In the genomic region with DNA sequence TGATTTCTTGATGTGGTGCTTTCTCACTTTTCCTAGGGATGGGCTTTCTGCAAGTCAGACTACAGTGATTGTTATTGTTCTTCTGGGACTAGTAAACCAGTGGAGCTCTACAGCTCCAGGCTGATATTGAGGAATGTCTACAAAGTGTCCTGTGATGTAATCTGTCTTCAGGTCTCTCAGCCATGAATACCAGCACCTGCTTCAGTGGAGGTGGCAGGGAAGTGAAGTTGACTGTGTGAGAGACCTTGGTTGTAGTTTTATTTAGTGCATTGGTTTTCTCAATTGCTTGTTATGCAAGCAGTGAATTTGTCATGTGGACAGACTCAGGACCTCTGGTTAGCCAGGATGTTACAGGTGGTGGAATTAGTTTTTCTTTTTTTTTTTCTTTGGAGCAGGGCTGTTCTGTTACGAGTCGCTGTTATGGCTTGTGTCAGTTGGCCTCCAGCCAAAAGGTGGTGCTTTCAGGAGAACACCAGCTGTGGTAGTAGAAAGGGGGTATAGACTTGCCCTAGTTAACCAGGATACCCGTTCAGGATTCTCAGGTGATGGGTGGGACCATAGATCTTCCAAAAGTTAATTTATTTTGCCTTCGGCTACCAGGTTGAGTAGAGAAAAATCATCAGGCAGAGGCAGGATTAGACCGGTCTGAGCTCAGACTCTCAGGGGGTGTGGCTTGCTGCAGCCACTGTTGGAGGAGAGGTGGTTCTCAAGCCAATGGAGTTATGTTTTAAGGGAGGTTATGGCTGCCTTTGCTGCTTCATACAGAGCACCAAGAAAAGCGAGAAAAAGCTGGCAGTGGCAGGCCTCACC, we compare ENCODE assay signal across 12 cellular contexts. TPM values are rescaled to one million over a fixed set of nuclear protein-coding genes. Genes with fewer than 3 reads are reported as not detected.
A peak's percentile ranks its signal among the peaks of the same experiment; 100 is the strongest.
DNase-seq lines count a peak whose midpoint lies in the region; ATAC-seq and TF ChIP-seq lines count a peak whose summit lies in the region.
"Had no signal": no experiment of that assay in that cellular context is flagged by ENCODE, and none has a peak within 500 bp of the region (broad histone marks: within the 10 kb centered on the region; RNA-seq: fewer than 3 reads in every experiment).

No MANE protein-coding gene starts in this region.

- no peaks in the 10 kb centered on the region for H3K4me1 ChIP-seq in body of pancreas
- H3K4me1 ChIP-seq in trophoblast cell (ENCODE audit: control insufficient read depth in 1 of 2, insufficient read depth in 2 of 2, low read length in 2 of 2) = peaks cover 6 to 8% of the 10 kb centered on the region in 2 experiments
- H3K4me1 ChIP-seq in left lung = no peaks in the 10 kb centered on the region

- H3K9ac ChIP-seq in trophoblast cell (ENCODE audit: low read length) = no peak overlapping the region

- no peak overlapping the region for H4K12ac ChIP-seq in trophoblast cell (ENCODE audit: low read depth, low read length)

- POLR2A ChIA-PET in HEK293T (lab: Yijun Ruan, JAX) = interaction anchor here (1.5 kb wide), 1 partner anchor 12 kb away, joined by 12 read pairs; the partner anchor contains the start of gene ZNF675

- no peak overlapping the region for H2BK5ac ChIP-seq in trophoblast cell (ENCODE audit: low read depth, low read length, poor library complexity)

- CTCF ChIA-PET in HEK293T (lab: Yijun Ruan, JAX) = no interaction called here

- no peaks in the 10 kb centered on the region for H3K79me1 ChIP-seq in trophoblast cell (ENCODE audit: low read length)

- intact Hi-C loops in body of pancreas (cut with DNase I) = no loop called here
- intact Hi-C loops in left lung (cut with DNase I) = no loop called here

- no peak overlapping the region for H3K14ac ChIP-seq in trophoblast cell (ENCODE audit: low read length)

- TF ChIP-seq POLR2A in body of pancreas (IDR thresholded peaks at IDR 0.05) = no peak

- DNase-seq in H4 (ENCODE audit: low spot score) (peak; percentile 48), NCI-H2029 (lab: John Stamatoyannopoulos, UW) (peak; percentile 21), body of pancreas (peak in 3 of 4 donors; percentile 13 to 30 (median 18)), trophoblast cell (peak; percentile 42 to 65), left lung (no peak), HEK293T (ENCODE audit: extremely low spot score) (no peak)
- DNase-seq: activated T-cell treated with anti-CD3 and anti-CD28 coated beads, Interleukin-2, amount 50 U/mL, for 24 hours; GDM1; NCI-H2107; stimulated activated naive CD4-positive, alpha-beta T cell treated with Interleukin-2 at 50 U/mL for 16 hours; T-helper 2 cell had no signal

- peaks cover 0 to 4% (median 0%) of the 10 kb centered on the region in 3 donors for H3K9me3 ChIP-seq in body of pancreas
- no peaks in the 10 kb centered on the region for H3K9me3 ChIP-seq in trophoblast cell (ENCODE audit: insufficient read depth, low read depth, low read length)
- peaks cover 0 to 25% of the 10 kb centered on the region in 2 donors for H3K9me3 ChIP-seq in left lung

- no peak overlapping the region for H3K4ac ChIP-seq in trophoblast cell (ENCODE audit: low read depth, low read length)

- no peak overlapping the region for H2BK12ac ChIP-seq in trophoblast cell (ENCODE audit: low read length)

- no peaks in the 10 kb centered on the region for H3K79me2 ChIP-seq in trophoblast cell (ENCODE audit: control insufficient read depth, insufficient read depth, low read length, poor library complexity)

- H3K4me3 ChIP-seq in body of pancreas (no peak overlapping the region), trophoblast cell (ENCODE audit: low read depth, low read length) (no peak overlapping the region), left lung (no peak overlapping the region)

- no peak overlapping the region for H2AK5ac ChIP-seq in trophoblast cell (ENCODE audit: low read length)

- no peaks in the 10 kb centered on the region for H3K36me3 ChIP-seq in body of pancreas (replicated peaks in 1 of 2; ENCODE audit: insufficient read depth in 1 of 2, low read depth in 2 of 2)
- H3K36me3 ChIP-seq in trophoblast cell (ENCODE audit: control insufficient read depth in 1 of 2, insufficient read depth in 2 of 2, low read length in 2 of 2) = no peaks in the 10 kb centered on the region
- no peaks in the 10 kb centered on the region for H3K36me3 ChIP-seq in left lung

- H4K8ac ChIP-seq in trophoblast cell (ENCODE audit: low read depth, low read length) = no peak overlapping the region

- TF ChIP-seq CTCF in body of pancreas (IDR thresholded peaks at IDR 0.05) (no peak), left lung (IDR thresholded peaks at IDR 0.05) (no peak)

- H3K27me3 ChIP-seq in body of pancreas (no peaks in the 10 kb centered on the region), trophoblast cell (ENCODE audit: insufficient read depth, low read length) (no peaks in the 10 kb centered on the region), left lung (no peaks in the 10 kb centered on the region)

- H3K18ac ChIP-seq in trophoblast cell (ENCODE audit: low read length) = no peak overlapping the region

- H3K4me2 ChIP-seq in trophoblast cell (ENCODE audit: low read length) = no peak overlapping the region

- 57 to 71% methylated on average over 6 of the region's 6 CpGs for WGBS in body of pancreas, 2 donors
- no CpG with 5 or more reads among the region's 6 CpGs for WGBS in trophoblast cell (ENCODE audit: extremely low coverage, insufficient coverage, insufficient read length)

- H4K91ac ChIP-seq in trophoblast cell (ENCODE audit: low read depth, low read length) = no peak overlapping the region

- H3K27ac ChIP-seq in body of pancreas (no peak overlapping the region), trophoblast cell (ENCODE audit: low read depth, low read length) (peak overlapping the region; percentile 11), left lung (no peak overlapping the region)

- H3K23ac ChIP-seq in trophoblast cell (ENCODE audit: low read length) = no peak overlapping the region

- no peak overlapping the region for H2BK120ac ChIP-seq in trophoblast cell (ENCODE audit: insufficient read depth, low read length, poor library complexity)

- no peak overlapping the region for H2AFZ ChIP-seq in trophoblast cell (ENCODE audit: insufficient read depth, low read length, poor library complexity)

- ATAC-seq in body of pancreas (no peak), left lung (no peak), HG03520 (IDR thresholded peaks at IDR 0.05; ENCODE audit: unreplicated experiment) (no peak)

TF ChIP-seq in HEK293T, 16 proteins besides CTCF, POLR2A, EP300 and RAD21:
- TF ChIP-seq L3MBTL2 (conservative IDR thresholded peaks at IDR 0.05) = no peak
- no peak for TF ChIP-seq SUZ12 (IDR thresholded peaks at IDR 0.05)
- TF ChIP-seq FOXM1 (IDR thresholded peaks at IDR 0.05; ENCODE audit: borderline replicate concordance) = no peak
- TF ChIP-seq BHLHE40 (IDR thresholded peaks at IDR 0.05; ENCODE audit: borderline replicate concordance) = no peak
- TF ChIP-seq NFRKB (IDR thresholded peaks at IDR 0.05) = no peak
- no peak for TF ChIP-seq ZNF384 (IDR thresholded peaks at IDR 0.05)
- no peak for TF ChIP-seq LEF1 (IDR thresholded peaks at IDR 0.05; ENCODE audit: borderline replicate concordance)
- TF ChIP-seq ELF4 (IDR thresholded peaks at IDR 0.05) = no peak
- no peak for TF ChIP-seq TARDBP (IDR thresholded peaks at IDR 0.05)
- TF ChIP-seq CTBP1 (IDR thresholded peaks at IDR 0.05; ENCODE audit: borderline replicate concordance) = no peak
- TF ChIP-seq SP1 (IDR thresholded peaks at IDR 0.05) = no peak
- no peak for TF ChIP-seq PKNOX1 (IDR thresholded peaks at IDR 0.05)
- no peak for TF ChIP-seq FOXK2 (IDR thresholded peaks at IDR 0.05)
- TF ChIP-seq HDGF (IDR thresholded peaks at IDR 0.05; ENCODE audit: borderline replicate concordance) = no peak
- TF ChIP-seq FOXA1 (IDR thresholded peaks at IDR 0.05) = no peak
- TF ChIP-seq ARNT (IDR thresholded peaks at IDR 0.05) = no peak

RNA-seq across cellular contexts. Expression of gene ZNF675, which starts 11.9 kb away (rescaled TPM):
- 15.7 and 21.2 TPM in 2 replicates for total RNA-seq in H4 (2014; rRNA removed; shearing (Covaris generic))
- total RNA-seq in body of pancreas = 1 to 10 TPM; 3.0 to 6.5 TPM
- polyA plus RNA-seq in trophoblast cell (2013) = 11.8 and 12.6 TPM in 2 replicates
- total RNA-seq in left lung = 10 to 100 TPM in 1 of 2 donors, 1 to 10 TPM in 1; 9.3 to 12.3 TPM

RNA-seq across cellular contexts. Expression of gene ZNF681, which starts 59.8 kb away (rescaled TPM):
- total RNA-seq in H4 (2014; rRNA removed; shearing (Covaris generic)) = 2.8 and 5.4 TPM in 2 replicates
- 1 to 10 TPM in 1 of 2 donors, under 1 TPM in 1; 0.99 to 2.1 TPM for total RNA-seq in body of pancreas
- polyA plus RNA-seq in trophoblast cell (2013) = 2.0 and 2.5 TPM in 2 replicates
- 1 to 10 TPM; 2.6 to 2.7 TPM for total RNA-seq in left lung

Comparison
In these comparisons a context has a peak if more than half of its experiments do, and no peak if none do; other contexts are left out.
1. DNase-seq: peak in H4 (single experiment), NCI-H2029 (single experiment), body of pancreas (3 of 4) and trophoblast cell (2 of 2); none in left lung (0 of 2) and HEK293T (single experiment).